1 cellular context compared by ENCODE assay signal in the genomic region with DNA sequence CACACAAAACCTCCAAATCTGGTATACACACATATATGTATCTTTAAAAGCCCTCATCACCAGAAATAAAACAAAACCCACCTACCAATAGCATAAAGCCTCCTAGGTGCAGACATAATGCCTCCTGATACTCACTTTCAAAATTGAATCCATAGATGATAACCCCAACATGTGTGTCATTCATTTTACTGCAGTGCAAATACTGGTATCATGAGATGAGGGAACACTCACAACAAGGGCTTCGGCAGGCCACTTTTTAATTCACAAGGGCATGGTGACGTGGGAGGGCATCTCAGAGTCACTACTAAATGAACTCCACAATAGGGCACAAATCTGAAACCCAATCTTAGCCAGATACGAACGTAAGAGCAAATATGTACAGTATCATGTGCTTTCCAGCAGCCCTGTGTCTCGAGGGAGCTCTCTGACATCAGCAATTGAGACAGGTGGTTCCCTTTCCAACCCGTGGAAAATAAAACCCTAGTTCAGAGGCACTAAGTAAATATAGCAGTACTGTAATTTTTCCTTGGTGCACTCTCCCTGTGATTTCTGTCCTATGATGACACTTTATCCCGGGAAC.
TF ChIP-seq lines count a peak whose summit lies in the region.

No MANE protein-coding gene starts in this region.

TF ChIP-seq in HEK293, 187 proteins besides CTCF, POLR2A, EP300 and RAD21 (continued from another document):
- TF ChIP-seq, protein P1, sequence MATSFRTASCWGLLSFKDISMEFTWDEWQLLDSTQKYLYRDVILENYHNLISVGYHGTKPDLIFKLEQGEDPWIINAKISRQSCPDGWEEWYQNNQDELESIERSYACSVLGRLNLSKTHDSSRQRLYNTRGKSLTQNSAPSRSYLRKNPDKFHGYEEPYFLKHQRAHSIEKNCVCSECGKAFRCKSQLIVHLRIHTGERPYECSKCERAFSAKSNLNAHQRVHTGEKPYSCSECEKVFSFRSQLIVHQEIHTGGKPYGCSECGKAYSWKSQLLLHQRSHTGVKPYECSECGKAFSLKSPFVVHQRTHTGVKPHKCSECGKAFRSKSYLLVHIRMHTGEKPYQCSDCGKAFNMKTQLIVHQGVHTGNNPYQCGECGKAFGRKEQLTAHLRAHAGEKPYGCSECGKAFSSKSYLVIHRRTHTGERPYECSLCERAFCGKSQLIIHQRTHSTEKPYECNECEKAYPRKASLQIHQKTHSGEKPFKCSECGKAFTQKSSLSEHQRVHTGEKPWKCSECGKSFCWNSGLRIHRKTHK (tag by site-specific recombination; IDR thresholded peaks at IDR 0.05): no peak
- TF ChIP-seq ZNF585B (tag by site-specific recombination; IDR thresholded peaks at IDR 0.05) (no peak), ZBTB17 (tag by site-specific recombination; IDR thresholded peaks at IDR 0.05) (peak; percentile 41; the same call in 1 of the 2 replicates), ZNF600 (tag by site-specific recombination; IDR thresholded peaks at IDR 0.05) (0 out of 2 replicates have a peak, but pooled peaks have one; percentile 30), ZBTB21 (tag by site-specific recombination; IDR thresholded peaks at IDR 0.05) (no peak; the same call in 1 of the 2 replicates), ZNF184 (tag by site-specific recombination; IDR thresholded peaks at IDR 0.05) (no peak), ZNF701 (tag by site-specific recombination; IDR thresholded peaks at IDR 0.05) (no peak), ZNF792 (tag by site-specific recombination; IDR thresholded peaks at IDR 0.05) (no peak), ZBTB8A (tag by site-specific recombination; IDR thresholded peaks at IDR 0.05) (no peak), BCL11B (tag by site-specific recombination; IDR thresholded peaks at IDR 0.05; ENCODE audit: low read depth) (no peak), ZNF785 (tag by site-specific recombination; IDR thresholded peaks at IDR 0.05) (no peak), ZNF266 (tag by site-specific recombination; IDR thresholded peaks at IDR 0.05; ENCODE audit: low read depth) (no peak), ZBTB7A (tag by site-specific recombination; IDR thresholded peaks at IDR 0.05; ENCODE audit: low read depth) (no peak), ZNF777 (tag by site-specific recombination; IDR thresholded peaks at IDR 0.05; ENCODE audit: borderline replicate concordance) (no peak), ZNF501 (tag by site-specific recombination; IDR thresholded peaks at IDR 0.05) (no peak)
- TF ChIP-seq, protein P2, sequence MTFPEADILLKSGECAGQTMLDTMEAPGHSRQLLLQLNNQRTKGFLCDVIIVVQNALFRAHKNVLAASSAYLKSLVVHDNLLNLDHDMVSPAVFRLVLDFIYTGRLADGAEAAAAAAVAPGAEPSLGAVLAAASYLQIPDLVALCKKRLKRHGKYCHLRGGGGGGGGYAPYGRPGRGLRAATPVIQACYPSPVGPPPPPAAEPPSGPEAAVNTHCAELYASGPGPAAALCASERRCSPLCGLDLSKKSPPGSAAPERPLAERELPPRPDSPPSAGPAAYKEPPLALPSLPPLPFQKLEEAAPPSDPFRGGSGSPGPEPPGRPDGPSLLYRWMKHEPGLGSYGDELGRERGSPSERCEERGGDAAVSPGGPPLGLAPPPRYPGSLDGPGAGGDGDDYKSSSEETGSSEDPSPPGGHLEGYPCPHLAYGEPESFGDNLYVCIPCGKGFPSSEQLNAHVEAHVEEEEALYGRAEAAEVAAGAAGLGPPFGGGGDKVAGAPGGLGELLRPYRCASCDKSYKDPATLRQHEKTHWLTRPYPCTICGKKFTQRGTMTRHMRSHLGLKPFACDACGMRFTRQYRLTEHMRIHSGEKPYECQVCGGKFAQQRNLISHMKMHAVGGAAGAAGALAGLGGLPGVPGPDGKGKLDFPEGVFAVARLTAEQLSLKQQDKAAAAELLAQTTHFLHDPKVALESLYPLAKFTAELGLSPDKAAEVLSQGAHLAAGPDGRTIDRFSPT (tag by site-specific recombination; IDR thresholded peaks at IDR 0.05): no peak
- TF ChIP-seq, protein P3, sequence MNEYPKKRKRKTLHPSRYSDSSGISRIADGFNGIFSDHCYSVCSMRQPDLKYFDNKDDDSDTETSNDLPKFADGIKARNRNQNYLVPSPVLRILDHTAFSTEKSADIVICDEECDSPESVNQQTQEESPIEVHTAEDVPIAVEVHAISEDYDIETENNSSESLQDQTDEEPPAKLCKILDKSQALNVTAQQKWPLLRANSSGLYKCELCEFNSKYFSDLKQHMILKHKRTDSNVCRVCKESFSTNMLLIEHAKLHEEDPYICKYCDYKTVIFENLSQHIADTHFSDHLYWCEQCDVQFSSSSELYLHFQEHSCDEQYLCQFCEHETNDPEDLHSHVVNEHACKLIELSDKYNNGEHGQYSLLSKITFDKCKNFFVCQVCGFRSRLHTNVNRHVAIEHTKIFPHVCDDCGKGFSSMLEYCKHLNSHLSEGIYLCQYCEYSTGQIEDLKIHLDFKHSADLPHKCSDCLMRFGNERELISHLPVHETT (tag by site-specific recombination; IDR thresholded peaks at IDR 0.05): no peak
- TF ChIP-seq, protein P4, sequence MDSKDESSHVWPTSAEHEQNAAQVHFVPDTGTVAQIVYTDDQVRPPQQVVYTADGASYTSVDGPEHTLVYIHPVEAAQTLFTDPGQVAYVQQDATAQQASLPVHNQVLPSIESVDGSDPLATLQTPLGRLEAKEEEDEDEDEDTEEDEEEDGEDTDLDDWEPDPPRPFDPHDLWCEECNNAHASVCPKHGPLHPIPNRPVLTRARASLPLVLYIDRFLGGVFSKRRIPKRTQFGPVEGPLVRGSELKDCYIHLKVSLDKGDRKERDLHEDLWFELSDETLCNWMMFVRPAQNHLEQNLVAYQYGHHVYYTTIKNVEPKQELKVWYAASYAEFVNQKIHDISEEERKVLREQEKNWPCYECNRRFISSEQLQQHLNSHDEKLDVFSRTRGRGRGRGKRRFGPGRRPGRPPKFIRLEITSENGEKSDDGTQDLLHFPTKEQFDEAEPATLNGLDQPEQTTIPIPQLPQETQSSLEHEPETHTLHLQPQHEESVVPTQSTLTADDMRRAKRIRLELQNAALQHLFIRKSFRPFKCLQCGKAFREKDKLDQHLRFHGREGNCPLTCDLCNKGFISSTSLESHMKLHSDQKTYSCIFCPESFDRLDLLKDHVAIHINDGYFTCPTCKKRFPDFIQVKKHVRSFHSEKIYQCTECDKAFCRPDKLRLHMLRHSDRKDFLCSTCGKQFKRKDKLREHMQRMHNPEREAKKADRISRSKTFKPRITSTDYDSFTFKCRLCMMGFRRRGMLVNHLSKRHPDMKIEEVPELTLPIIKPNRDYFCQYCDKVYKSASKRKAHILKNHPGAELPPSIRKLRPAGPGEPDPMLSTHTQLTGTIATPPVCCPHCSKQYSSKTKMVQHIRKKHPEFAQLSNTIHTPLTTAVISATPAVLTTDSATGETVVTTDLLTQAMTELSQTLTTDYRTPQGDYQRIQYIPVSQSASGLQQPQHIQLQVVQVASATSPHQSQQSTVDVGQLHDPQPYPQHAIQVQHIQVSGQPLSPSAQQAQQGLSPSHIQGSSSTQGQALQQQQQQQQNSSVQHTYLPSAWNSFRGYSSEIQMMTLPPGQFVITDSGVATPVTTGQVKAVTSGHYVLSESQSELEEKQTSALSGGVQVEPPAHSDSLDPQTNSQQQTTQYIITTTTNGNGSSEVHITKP (tag by site-specific recombination; IDR thresholded peaks at IDR 0.05): peak; percentile 35; the same call in 1 of the 2 replicates
- TF ChIP-seq, protein P5, sequence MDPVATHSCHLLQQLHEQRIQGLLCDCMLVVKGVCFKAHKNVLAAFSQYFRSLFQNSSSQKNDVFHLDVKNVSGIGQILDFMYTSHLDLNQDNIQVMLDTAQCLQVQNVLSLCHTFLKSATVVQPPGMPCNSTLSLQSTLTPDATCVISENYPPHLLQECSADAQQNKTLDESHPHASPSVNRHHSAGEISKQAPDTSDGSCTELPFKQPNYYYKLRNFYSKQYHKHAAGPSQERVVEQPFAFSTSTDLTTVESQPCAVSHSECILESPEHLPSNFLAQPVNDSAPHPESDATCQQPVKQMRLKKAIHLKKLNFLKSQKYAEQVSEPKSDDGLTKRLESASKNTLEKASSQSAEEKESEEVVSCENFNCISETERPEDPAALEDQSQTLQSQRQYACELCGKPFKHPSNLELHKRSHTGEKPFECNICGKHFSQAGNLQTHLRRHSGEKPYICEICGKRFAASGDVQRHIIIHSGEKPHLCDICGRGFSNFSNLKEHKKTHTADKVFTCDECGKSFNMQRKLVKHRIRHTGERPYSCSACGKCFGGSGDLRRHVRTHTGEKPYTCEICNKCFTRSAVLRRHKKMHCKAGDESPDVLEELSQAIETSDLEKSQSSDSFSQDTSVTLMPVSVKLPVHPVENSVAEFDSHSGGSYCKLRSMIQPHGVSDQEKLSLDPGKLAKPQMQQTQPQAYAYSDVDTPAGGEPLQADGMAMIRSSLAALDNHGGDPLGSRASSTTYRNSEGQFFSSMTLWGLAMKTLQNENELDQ (tag by site-specific recombination; IDR thresholded peaks at IDR 0.05; ENCODE audit: low read depth): no peak
- TF ChIP-seq, protein P6, sequence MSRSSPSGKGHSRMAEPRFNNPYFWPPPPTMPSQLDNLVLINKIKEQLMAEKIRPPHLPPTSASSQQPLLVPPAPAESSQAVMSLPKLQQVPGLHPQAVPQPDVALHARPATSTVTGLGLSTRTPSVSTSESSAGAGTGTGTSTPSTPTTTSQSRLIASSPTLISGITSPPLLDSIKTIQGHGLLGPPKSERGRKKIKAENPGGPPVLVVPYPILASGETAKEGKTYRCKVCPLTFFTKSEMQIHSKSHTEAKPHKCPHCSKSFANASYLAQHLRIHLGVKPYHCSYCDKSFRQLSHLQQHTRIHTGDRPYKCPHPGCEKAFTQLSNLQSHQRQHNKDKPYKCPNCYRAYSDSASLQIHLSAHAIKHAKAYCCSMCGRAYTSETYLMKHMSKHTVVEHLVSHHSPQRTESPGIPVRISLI (tag by site-specific recombination; IDR thresholded peaks at IDR 0.05): no peak
